In genomic region chr7:115559877-115560276, GRCh38 we compare ENCODE assay signal across 25 cellular contexts.
"Had no signal": no experiment of that assay in that cellular context is flagged by ENCODE, and none has a peak within 500 bp of the region (broad histone marks: within the 10 kb centered on the region; RNA-seq: fewer than 3 reads in every experiment).

No MANE protein-coding gene starts in this region.

- H3K27me3 Mint-ChIP-seq: progenitor cell of endocrine pancreas; stimulated activated memory B cell treated with anti-CD40 and anti-IgM and Interleukin-4, amounts not matched to agents 10 μg/mL and 1 μg/mL and 100 μg/mL, for 72 hours; stimulated activated naive CD8-positive, alpha-beta T cell treated with anti-CD3 and anti-CD28 coated beads, Interleukin-15, amount 100 ng/mL, for 72 hours had no signal

- H3K4me1 Mint-ChIP-seq: immature natural killer cell; stimulated activated memory B cell treated with anti-CD40 and anti-IgM and Interleukin-4, amounts not matched to agents 10 μg/mL and 1 μg/mL and 100 μg/mL, for 72 hours; stimulated activated naive CD8-positive, alpha-beta T cell treated with anti-CD3 and anti-CD28 coated beads, Interleukin-15, amount 100 ng/mL, for 72 hours had no signal

- H3K4me3 ChIP-seq: left lung, lower lobe of right lung, mucosa of descending colon, ovary, right atrium auricular region, right lobe of liver, smooth muscle cell, tibial nerve, upper lobe of right lung had no signal

- H3K4me1 ChIP-seq: left lung, lower lobe of right lung, right atrium auricular region, right lobe of liver, tibial nerve, upper lobe of right lung had no signal

- ATAC-seq: left colon; left lung; lower lobe of right lung; mucosa of descending colon; naive thymus-derived CD4-positive, alpha-beta T cell; natural killer cell treated with Interleukin-12 subunit alpha and Interleukin-12 subunit beta and Interleukin-15 and Interleukin-18, amount 100 ng/mL, for 72 hours; right lobe of liver; stimulated activated memory B cell treated with anti-CD40 and anti-IgM and Interleukin-4, amounts not matched to agents 10 μg/mL and 1 μg/mL and 100 μg/mL, for 72 hours; stimulated activated naive CD8-positive, alpha-beta T cell treated with anti-CD3 and anti-CD28 coated beads, Interleukin-15, amount 100 ng/mL, for 72 hours; upper lobe of right lung had no signal

- H3K4me3 Mint-ChIP-seq: immature natural killer cell; naive thymus-derived CD4-positive, alpha-beta T cell; natural killer cell treated with Interleukin-12 subunit alpha and Interleukin-12 subunit beta and Interleukin-15 and Interleukin-18, amount 100 ng/mL, for 72 hours; stimulated activated memory B cell treated with anti-CD40 and anti-IgM and Interleukin-4, amounts not matched to agents 10 μg/mL and 1 μg/mL and 100 μg/mL, for 72 hours; stimulated activated naive CD8-positive, alpha-beta T cell treated with anti-CD3 and anti-CD28 coated beads, Interleukin-15, amount 100 ng/mL, for 72 hours had no signal

- H3K9me3 ChIP-seq: left lung, lower lobe of right lung, mucosa of descending colon, ovary, right atrium auricular region, right lobe of liver, tibial nerve, upper lobe of right lung had no signal

- H3K36me3 Mint-ChIP-seq: naive thymus-derived CD4-positive, alpha-beta T cell; natural killer cell treated with Interleukin-12 subunit alpha and Interleukin-12 subunit beta and Interleukin-15 and Interleukin-18, amount 100 ng/mL, for 72 hours; stimulated activated memory B cell treated with anti-CD40 and anti-IgM and Interleukin-4, amounts not matched to agents 10 μg/mL and 1 μg/mL and 100 μg/mL, for 72 hours had no signal

- DNase-seq: hypothalamus; immature natural killer cell; kidney; left colon; left lung; lower lobe of right lung; midbrain; mucosa of descending colon; naive thymus-derived CD4-positive, alpha-beta T cell; ovary; right lobe of liver; stimulated activated CD4-positive, alpha-beta T cell treated with anti-CD3 and anti-CD28 coated beads, Interleukin-1b, Interleukin-23, amount 100 ng/mL, for 48 hours; stimulated activated CD4-positive, alpha-beta T cell treated with anti-CD3 and anti-CD28 coated beads, Interleukin-2, amount 100 ng/mL, for 48 hours; stimulated activated CD4-positive, alpha-beta T cell treated with anti-CD3 and anti-CD28 coated beads, Interleukin-4, amount 100 ng/mL, for 4 hours; stimulated activated CD8-positive, alpha-beta memory T cell treated with anti-CD3 and anti-CD28 coated beads, Interleukin-4, amount 100 ng/mL, for 48 hours; stimulated activated naive CD4-positive, alpha-beta T cell treated with Interleukin-2 at 50 U/mL for 16 hours; stimulated activated naive CD8-positive, alpha-beta T cell treated with anti-CD3 and anti-CD28 coated beads, Interleukin-15, amount 100 ng/mL, for 72 hours; substantia nigra; upper lobe of right lung had no signal

- H3K27me3 ChIP-seq: left lung, ovary, right atrium auricular region, right lobe of liver, tibial nerve, upper lobe of right lung had no signal

- H3K9me3 Mint-ChIP-seq: natural killer cell treated with Interleukin-12 subunit alpha and Interleukin-12 subunit beta and Interleukin-15 and Interleukin-18, amount 100 ng/mL, for 72 hours; stimulated activated naive CD8-positive, alpha-beta T cell treated with anti-CD3 and anti-CD28 coated beads, Interleukin-15, amount 100 ng/mL, for 72 hours had no signal

- H3K27ac Mint-ChIP-seq: immature natural killer cell; naive thymus-derived CD4-positive, alpha-beta T cell; natural killer cell treated with Interleukin-12 subunit alpha and Interleukin-12 subunit beta and Interleukin-15 and Interleukin-18, amount 100 ng/mL, for 72 hours; progenitor cell of endocrine pancreas; stimulated activated memory B cell treated with anti-CD40 and anti-IgM and Interleukin-4, amounts not matched to agents 10 μg/mL and 1 μg/mL and 100 μg/mL, for 72 hours; stimulated activated naive CD8-positive, alpha-beta T cell treated with anti-CD3 and anti-CD28 coated beads, Interleukin-15, amount 100 ng/mL, for 72 hours had no signal

- H3K36me3 ChIP-seq: left lung, lower lobe of right lung, ovary, right atrium auricular region, right lobe of liver, tibial nerve, upper lobe of right lung had no signal
